In genomic region chr13:59463023-59463422, GRCh38 we compare ENCODE assay signal across 24 cellular contexts.
"Had no signal": no experiment of that assay in that cellular context is flagged by ENCODE, and none has a peak within 500 bp of the region (broad histone marks: within the 10 kb centered on the region; RNA-seq: fewer than 3 reads in every experiment).

No MANE protein-coding gene starts in this region.

- H3K27me3 ChIP-seq: colonic mucosa, gastrocnemius medialis, neural progenitor cell, right atrium auricular region, stomach, thyroid gland, vagina had no signal

- ATAC-seq: gastrocnemius medialis; mucosa of descending colon; natural killer cell treated with Interleukin-12 subunit alpha and Interleukin-12 subunit beta and Interleukin-15 and Interleukin-18, amount 100 ng/mL, for 72 hours; sciatic nerve; stimulated activated effector memory CD8-positive, alpha-beta T cell treated with anti-CD3 and anti-CD28 coated beads, Interleukin-12 subunit alpha, Interleukin-12 subunit beta, amount 100 ng/mL, for 72 hours had no signal

- H3K27ac Mint-ChIP-seq: mesothelial cell of epicardium; naive B cell; natural killer cell treated with Interleukin-12 subunit alpha and Interleukin-12 subunit beta and Interleukin-15 and Interleukin-18, amount 100 ng/mL, for 72 hours; stimulated activated effector memory CD8-positive, alpha-beta T cell treated with anti-CD3 and anti-CD28 coated beads, Interleukin-12 subunit alpha, Interleukin-12 subunit beta, amount 100 ng/mL, for 72 hours had no signal

- H3K4me1 ChIP-seq: colonic mucosa, prostate gland, right atrium auricular region, stomach, vagina had no signal

- H3K9me3 Mint-ChIP-seq: stimulated activated effector memory CD8-positive, alpha-beta T cell treated with anti-CD3 and anti-CD28 coated beads, Interleukin-12 subunit alpha, Interleukin-12 subunit beta, amount 100 ng/mL, for 72 hours had no signal

- H3K36me3 ChIP-seq: colonic mucosa, gastrocnemius medialis, neural progenitor cell, prostate gland, right atrium auricular region, stomach, thyroid gland, vagina had no signal

- H3K4me3 ChIP-seq: colonic mucosa, gastrocnemius medialis, mucosa of descending colon, neural progenitor cell, prostate gland, right atrium auricular region, smooth muscle cell, stomach, thyroid gland, vagina had no signal

- H3K4me2 ChIP-seq: neural progenitor cell, smooth muscle cell had no signal

- H3K27ac ChIP-seq: colonic mucosa, gastrocnemius medialis, neural progenitor cell, prostate gland, right atrium auricular region, stomach, thyroid gland, vagina had no signal

- DNase-seq: colonic mucosa; dermis blood vessel endothelial cell; effector memory CD4-positive, alpha-beta T cell; gastrocnemius medialis; head of caudate nucleus; mesenchymal stem cell; mucosa of descending colon; naive B cell; nucleus accumbens; stimulated activated CD4-positive, alpha-beta T cell treated with anti-CD3 and anti-CD28 coated beads, Interleukin-2, amount 100 ng/mL, for 24 hours; stimulated activated CD4-positive, alpha-beta T cell treated with anti-CD3 and anti-CD28 coated beads, Interleukin-4, amount 100 ng/mL, for 24 hours; stimulated activated naive CD4-positive, alpha-beta T cell treated with Interleukin-2 at 50 U/mL for 16 hours; stomach; thyroid gland; trophoblast cell had no signal

- H2AFZ ChIP-seq: neural progenitor cell had no signal

- H3K4me3 Mint-ChIP-seq: mesothelial cell of epicardium; naive B cell; natural killer cell treated with Interleukin-12 subunit alpha and Interleukin-12 subunit beta and Interleukin-15 and Interleukin-18, amount 100 ng/mL, for 72 hours; neural progenitor cell; stimulated activated effector memory CD8-positive, alpha-beta T cell treated with anti-CD3 and anti-CD28 coated beads, Interleukin-12 subunit alpha, Interleukin-12 subunit beta, amount 100 ng/mL, for 72 hours had no signal

- H3K9ac ChIP-seq: neural progenitor cell had no signal

- H3K9me3 ChIP-seq: colonic mucosa, gastrocnemius medialis, mucosa of descending colon, prostate gland, right atrium auricular region, stomach, thyroid gland, vagina had no signal

- H3K36me3 Mint-ChIP-seq: mesothelial cell of epicardium; naive B cell; natural killer cell treated with Interleukin-12 subunit alpha and Interleukin-12 subunit beta and Interleukin-15 and Interleukin-18, amount 100 ng/mL, for 72 hours; neural progenitor cell; stimulated activated effector memory CD8-positive, alpha-beta T cell treated with anti-CD3 and anti-CD28 coated beads, Interleukin-12 subunit alpha, Interleukin-12 subunit beta, amount 100 ng/mL, for 72 hours had no signal
